1 cellular context compared by ENCODE assay signal in genomic region chr1:160340146-160340545, GRCh38.
TF ChIP-seq lines count a peak whose summit lies in the region.

No MANE protein-coding gene starts in this region.

TF ChIP-seq in endothelial cell of umbilical vein, 7 proteins besides CTCF, POLR2A, EP300 and RAD21:
- no peak for TF ChIP-seq POLR2AphosphoS5 (IDR thresholded peaks at IDR 0.05; ENCODE audit: insufficient read depth, low read depth, low read length)
- no peak for TF ChIP-seq MAX (IDR thresholded peaks at IDR 0.05; ENCODE audit: insufficient read depth, insufficient read length)
- TF ChIP-seq EZH2 (IDR thresholded peaks at IDR 0.05; ENCODE audit: borderline replicate concordance, low read depth, low read length, severe bottlenecking), result no peak
- TF ChIP-seq MYC (IDR thresholded peaks at IDR 0.05; ENCODE audit: low read depth, low read length), result no peak
- TF ChIP-seq GATA2 (IDR thresholded peaks at IDR 0.05; ENCODE audit: insufficient read depth, insufficient read length, low read depth, low read length), result no peak
- TF ChIP-seq FOS (IDR thresholded peaks at IDR 0.05; ENCODE audit: borderline replicate concordance, insufficient read depth, low read length), result no peak
- TF ChIP-seq JUN (IDR thresholded peaks at IDR 0.05; ENCODE audit: borderline replicate concordance, insufficient read depth, insufficient read length, low read depth), result no peak
TF ChIP-seq in endothelial cell of umbilical vein: peak in this region for 0.
